1 cellular context compared by ENCODE assay signal in the genomic region with DNA sequence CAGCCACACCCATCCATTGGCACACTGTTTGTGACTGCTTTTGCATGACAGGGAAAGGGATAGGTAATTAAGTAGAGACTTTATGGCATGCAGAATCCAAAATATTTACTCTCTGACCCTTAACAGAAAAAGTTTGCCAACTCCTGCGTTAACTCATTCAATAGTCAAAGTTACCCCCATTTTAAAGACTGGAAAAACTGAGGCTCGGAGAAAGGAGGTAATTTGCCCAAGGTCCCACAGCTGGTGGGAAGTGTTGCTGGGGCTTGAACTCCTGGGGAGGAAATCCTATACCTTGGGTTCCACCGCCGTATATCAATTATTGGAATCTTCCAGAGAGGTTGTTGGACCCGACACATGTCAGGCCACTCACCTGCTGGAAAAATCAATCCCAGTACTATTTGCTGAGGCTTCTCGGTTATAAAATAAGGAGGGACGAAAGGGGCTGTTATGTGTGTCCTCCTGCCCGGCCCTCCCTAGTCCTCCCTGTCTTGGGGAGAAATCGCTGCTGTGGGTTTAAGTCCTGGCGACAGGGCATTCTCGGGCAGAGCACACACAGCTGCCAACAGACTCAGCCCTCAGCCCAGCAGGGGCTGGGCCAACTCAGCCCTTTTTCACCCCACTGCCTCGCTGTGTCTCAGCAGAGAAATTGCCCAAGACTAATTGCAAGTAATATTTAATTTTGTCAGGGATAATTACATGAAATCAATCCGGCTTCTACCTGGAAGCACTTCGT.
TF ChIP-seq lines count a peak whose summit lies in the region.

No MANE protein-coding gene starts in this region.

TF ChIP-seq in K562, 482 proteins besides CTCF, POLR2A, EP300 and RAD21 (continued from another document):
- TF ChIP-seq, protein P1, sequence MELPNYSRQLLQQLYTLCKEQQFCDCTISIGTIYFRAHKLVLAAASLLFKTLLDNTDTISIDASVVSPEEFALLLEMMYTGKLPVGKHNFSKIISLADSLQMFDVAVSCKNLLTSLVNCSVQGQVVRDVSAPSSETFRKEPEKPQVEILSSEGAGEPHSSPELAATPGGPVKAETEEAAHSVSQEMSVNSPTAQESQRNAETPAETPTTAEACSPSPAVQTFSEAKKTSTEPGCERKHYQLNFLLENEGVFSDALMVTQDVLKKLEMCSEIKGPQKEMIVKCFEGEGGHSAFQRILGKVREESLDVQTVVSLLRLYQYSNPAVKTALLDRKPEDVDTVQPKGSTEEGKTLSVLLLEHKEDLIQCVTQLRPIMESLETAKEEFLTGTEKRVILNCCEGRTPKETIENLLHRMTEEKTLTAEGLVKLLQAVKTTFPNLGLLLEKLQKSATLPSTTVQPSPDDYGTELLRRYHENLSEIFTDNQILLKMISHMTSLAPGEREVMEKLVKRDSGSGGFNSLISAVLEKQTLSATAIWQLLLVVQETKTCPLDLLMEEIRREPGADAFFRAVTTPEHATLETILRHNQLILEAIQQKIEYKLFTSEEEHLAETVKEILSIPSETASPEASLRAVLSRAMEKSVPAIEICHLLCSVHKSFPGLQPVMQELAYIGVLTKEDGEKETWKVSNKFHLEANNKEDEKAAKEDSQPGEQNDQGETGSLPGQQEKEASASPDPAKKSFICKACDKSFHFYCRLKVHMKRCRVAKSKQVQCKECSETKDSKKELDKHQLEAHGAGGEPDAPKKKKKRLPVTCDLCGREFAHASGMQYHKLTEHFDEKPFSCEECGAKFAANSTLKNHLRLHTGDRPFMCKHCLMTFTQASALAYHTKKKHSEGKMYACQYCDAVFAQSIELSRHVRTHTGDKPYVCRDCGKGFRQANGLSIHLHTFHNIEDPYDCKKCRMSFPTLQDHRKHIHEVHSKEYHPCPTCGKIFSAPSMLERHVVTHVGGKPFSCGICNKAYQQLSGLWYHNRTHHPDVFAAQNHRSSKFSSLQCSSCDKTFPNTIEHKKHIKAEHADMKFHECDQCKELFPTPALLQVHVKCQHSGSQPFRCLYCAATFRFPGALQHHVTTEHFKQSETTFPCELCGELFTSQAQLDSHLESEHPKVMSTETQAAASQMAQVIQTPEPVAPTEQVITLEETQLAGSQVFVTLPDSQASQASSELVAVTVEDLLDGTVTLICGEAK (IDR thresholded peaks at IDR 0.05), result peak; percentile 72
- TF ChIP-seq, protein P1 (CRISPR knock-in tag; IDR thresholded peaks at IDR 0.05), result no peak
